In genomic region chr3:110568246-110568645, GRCh38 we compare ENCODE assay signal across 11 cellular contexts.
DNase-seq lines count a peak whose midpoint lies in the region; ATAC-seq and TF ChIP-seq lines count a peak whose summit lies in the region.
"Had no signal": no experiment of that assay in that cellular context is flagged by ENCODE, and none has a peak within 500 bp of the region (broad histone marks: within the 10 kb centered on the region; RNA-seq: fewer than 3 reads in every experiment).

No MANE protein-coding gene starts in this region.

- intact Hi-C loops in Right ventricle myocardium superior (cut with DNase I), result no loop called here

- H3K4me3 Mint-ChIP-seq in osteocyte (ENCODE audit: unreplicated experiment) (no peak overlapping the region), immature natural killer cell (no peak overlapping the region)
- H3K4me3 Mint-ChIP-seq: IgD-negative memory B cell, nephron had no signal

- peaks cover 5% of the 10 kb centered on the region for H3K9me3 Mint-ChIP-seq in osteocyte (ENCODE audit: unreplicated experiment)
- peaks cover 0 to 4% (median under 1%) of the 10 kb centered on the region in 6 donors for H3K9me3 Mint-ChIP-seq in immature natural killer cell

- H3K27me3 Mint-ChIP-seq in osteocyte (ENCODE audit: unreplicated experiment) (no peaks in the 10 kb centered on the region), immature natural killer cell (ENCODE audit: low read depth in 3 of 3) (peaks cover 0 to 2% (median 0%) of the 10 kb centered on the region in 3 donors)
- H3K27me3 Mint-ChIP-seq: IgD-negative memory B cell had no signal

- H3K36me3 Mint-ChIP-seq in osteocyte (ENCODE audit: unreplicated experiment) (no peaks in the 10 kb centered on the region), immature natural killer cell (no peaks in the 10 kb centered on the region)
- H3K36me3 Mint-ChIP-seq: IgD-negative memory B cell had no signal

- TF ChIP-seq CTCF in osteocyte (IDR thresholded peaks at IDR 0.05), result no peak

- H3K4me1 Mint-ChIP-seq in osteocyte (ENCODE audit: unreplicated experiment), result peaks cover 22% of the 10 kb centered on the region
- no peaks in the 10 kb centered on the region for H3K4me1 Mint-ChIP-seq in immature natural killer cell
- H3K4me1 Mint-ChIP-seq: IgD-negative memory B cell, nephron had no signal

- peak overlapping the region; percentile 63 for H3K27ac Mint-ChIP-seq in osteocyte (ENCODE audit: unreplicated experiment)
- no peak overlapping the region for H3K27ac Mint-ChIP-seq in immature natural killer cell
- H3K27ac Mint-ChIP-seq: IgD-negative memory B cell, nephron had no signal

- peak; percentile 84 for ATAC-seq in GM18870 (IDR thresholded peaks at IDR 0.05; ENCODE audit: unreplicated experiment)
- peak; percentile 86 for ATAC-seq in HG03045 (IDR thresholded peaks at IDR 0.05; ENCODE audit: unreplicated experiment)
- ATAC-seq in Right ventricle myocardium superior (ENCODE audit: poor library complexity), result no peak
- no peak for ATAC-seq in GM18519 (IDR thresholded peaks at IDR 0.05; ENCODE audit: low FRiP score, unreplicated experiment)
- ATAC-seq: gastrocnemius medialis had no signal

- peak; percentile 88 for DNase-seq in astrocyte of the hippocampus (ENCODE audit: low read depth, low spot score)
- DNase-seq in osteocyte (ENCODE audit: extremely low spot score, unreplicated experiment), result no peak
- DNase-seq in Right ventricle myocardium superior, result no peak
- no peak for DNase-seq in globus pallidus (ENCODE audit: low spot score)
- no peak for DNase-seq in immature natural killer cell
- DNase-seq: gastrocnemius medialis had no signal

Comparison
In these comparisons a context has a peak if more than half of its experiments do, and no peak if none do; other contexts are left out.
1. ATAC-seq: peak in GM18870 (single experiment) and HG03045 (single experiment); none in Right ventricle myocardium superior (single experiment) and GM18519 (single experiment).